In genomic region chr19:2048959-2049740, GRCh38 we compare ENCODE assay signal across 8 cellular contexts. TPM values are rescaled to one million over a fixed set of nuclear protein-coding genes. Genes with fewer than 3 reads are reported as not detected.
A peak's percentile ranks its signal among the peaks of the same experiment; 100 is the strongest.
DNase-seq lines count a peak whose midpoint lies in the region; ATAC-seq and TF ChIP-seq lines count a peak whose summit lies in the region.

No MANE protein-coding gene starts in this region.

- intact Hi-C loops in spleen (cut with DNase I; ENCODE audit: low total_unique reads): no loop called here

- peak overlapping the region; percentile 99 for H3K9ac ChIP-seq in adipocyte (ENCODE audit: low read length)
- no peak overlapping the region for H3K9ac ChIP-seq in iPS-18a (ENCODE audit: low read length)

- TF ChIP-seq CTCF in HL-60 (IDR thresholded peaks at IDR 0.05; ENCODE audit: insufficient read depth, low read length) (no peak), spleen (IDR thresholded peaks at IDR 0.05 in 8 of 11, conservative IDR thresholded peaks at IDR 0.05 in 3 of 11) (no peak)

- ATAC-seq in HG03025 (IDR thresholded peaks at IDR 0.05; ENCODE audit: low FRiP score, unreplicated experiment): no peak
- ATAC-seq in GM18867 (IDR thresholded peaks at IDR 0.05; ENCODE audit: unreplicated experiment): no peak

- H3K27ac ChIP-seq in HL-60 (replicated peaks) (peak overlapping the region; percentile 81), iPS-18a (ENCODE audit: low read length) (no peak overlapping the region), spleen (peak overlapping the region; percentile 55 to 100 (median 98))

- H3K4me3 ChIP-seq in HL-60 (replicated peaks; ENCODE audit: insufficient read depth, low read length) (peak overlapping the region; percentile 93), adipocyte (ENCODE audit: low read length) (peak overlapping the region; percentile 98), iPS-18a (ENCODE audit: low read length) (peak overlapping the region; percentile 73), spleen (peak overlapping the region; percentile 77 to 99 (median 94))

- DNase-seq in HL-60 (ENCODE audit: low read depth in 1 of 2, low spot score in 1 of 2): peak in 1 of 2 experiments; percentile 39
- no peak for DNase-seq in adipocyte (ENCODE audit: low read depth)
- DNase-seq in spleen: peak; percentile 86
- DNase-seq in activated CD4-positive, CD25-positive, alpha-beta regulatory T cell treated with anti-CD3 and anti-CD28 coated beads, Interleukin-2, amount 50 U/mL, for 72 hours: no peak
- DNase-seq in NCI-H146 treated with DMSO at 0.1 percent for 48 hours (lab: John Stamatoyannopoulos, UW; ENCODE audit: unreplicated experiment): no peak

- H3K9me3 ChIP-seq in adipocyte (ENCODE audit: control insufficient read depth, low read length): no peaks in the 10 kb centered on the region
- H3K9me3 ChIP-seq in iPS-18a (ENCODE audit: control insufficient read depth, low read depth, low read length): no peaks in the 10 kb centered on the region
- H3K9me3 ChIP-seq in spleen: no peaks in the 10 kb centered on the region

- H3K36me3 ChIP-seq in adipocyte (ENCODE audit: control insufficient read depth, insufficient read depth, low read length, severe bottlenecking) (peaks cover 41% of the 10 kb centered on the region), iPS-18a (ENCODE audit: control insufficient read depth, low read depth, low read length) (peaks cover 15% of the 10 kb centered on the region), spleen (peaks cover 0 to 55% (median 34%) of the 10 kb centered on the region in 6 donors)

- WGBS in spleen, 5 donors: 39 to 69% (median 64%) methylated on average over 3 to 27 of the region's 27 CpGs

- TF ChIP-seq POLR2A in spleen (IDR thresholded peaks at IDR 0.05): no peak

- peaks cover 56% of the 10 kb centered on the region for H3K4me1 ChIP-seq in adipocyte (ENCODE audit: control insufficient read depth, insufficient read depth, low read length)
- no peaks in the 10 kb centered on the region for H3K4me1 ChIP-seq in iPS-18a (ENCODE audit: control insufficient read depth, low read depth, low read length)
- peaks cover 73 to 90% (median 86%) of the 10 kb centered on the region in 6 donors for H3K4me1 ChIP-seq in spleen

- H3K27me3 ChIP-seq in HL-60 (ENCODE audit: insufficient read depth, poor library complexity, severe bottlenecking) (no peaks in the 10 kb centered on the region), adipocyte (replicated peaks; ENCODE audit: control insufficient read depth, insufficient read depth, low read length) (no peaks in the 10 kb centered on the region), iPS-18a (ENCODE audit: control insufficient read depth, insufficient read depth, low read length) (no peaks in the 10 kb centered on the region), spleen (replicated peaks in 1 of 7) (no peaks in the 10 kb centered on the region)

RNA-seq across cellular contexts. Expression of gene MKNK2, which starts 1.9 kb away (rescaled TPM):
- 100 to 1,000 TPM; 212 to 389 (median 265) TPM for total RNA-seq in spleen
- 100 to 1,000 TPM in 1 of 3 donors, 10 to 100 TPM in 2; 88.2 to 154 (median 90.0) TPM for polyA plus RNA-seq in spleen

RNA-seq across cellular contexts. Expression of gene BTBD2, which starts 33.6 kb away (rescaled TPM):
- total RNA-seq in spleen: 10 to 100 TPM; 47.6 to 77.1 (median 65.5) TPM
- 10 to 100 TPM; 29.1 to 53.0 (median 31.2) TPM for polyA plus RNA-seq in spleen

RNA-seq across cellular contexts. Expression of gene MOB3A, which starts 47.0 kb away (rescaled TPM):
- 100 to 1,000 TPM in 5 of 7 donors, 10 to 100 TPM in 2; 80.8 to 161 (median 124) TPM for total RNA-seq in spleen
- 10 to 100 TPM; 24.2 to 48.7 (median 37.6) TPM for polyA plus RNA-seq in spleen

RNA-seq across cellular contexts. Expression of gene IZUMO4, which starts 47.6 kb away (rescaled TPM):
- 1 to 10 TPM; 1.9 to 5.8 (median 3.7) TPM for total RNA-seq in spleen
- polyA plus RNA-seq in spleen: 10 to 100 TPM; 13.6 to 25.9 (median 16.7) TPM
